In genomic region chr5:176392526-176392925, GRCh38 we compare ENCODE assay signal across 1 cellular context.
TF ChIP-seq lines count a peak whose summit lies in the region.

No MANE protein-coding gene starts in this region.

TF ChIP-seq in HepG2, 621 proteins besides CTCF, POLR2A, EP300 and RAD21:
- no peak for TF ChIP-seq PHF8 (CRISPR knock-in tag; IDR thresholded peaks at IDR 0.05)
- no peak for TF ChIP-seq FOXK1 (CRISPR knock-in tag; IDR thresholded peaks at IDR 0.05; ENCODE audit: borderline replicate concordance, low read depth)
- TF ChIP-seq ARID4A (CRISPR knock-in tag; IDR thresholded peaks at IDR 0.05; ENCODE audit: borderline replicate concordance), result no peak
- TF ChIP-seq REXO4 (CRISPR knock-in tag; IDR thresholded peaks at IDR 0.05; ENCODE audit: borderline replicate concordance), result no peak
- no peak for TF ChIP-seq RFXANK (CRISPR knock-in tag; IDR thresholded peaks at IDR 0.05)
- TF ChIP-seq RXRA (CRISPR knock-in tag; IDR thresholded peaks at IDR 0.05), result no peak
- no peak for TF ChIP-seq ZNF788 (CRISPR knock-in tag; IDR thresholded peaks at IDR 0.05; ENCODE audit: borderline replicate concordance)
TF ChIP-seq in HepG2: peak in this region for 0.
